10 cellular contexts compared by ENCODE assay signal in genomic region chr22:38266120-38266519, GRCh38. TPM values are rescaled to one million over a fixed set of nuclear protein-coding genes. Genes with fewer than 3 reads are reported as not detected.
DNase-seq lines count a peak whose midpoint lies in the region; ATAC-seq and TF ChIP-seq lines count a peak whose summit lies in the region.
"Had no signal": no experiment of that assay in that cellular context is flagged by ENCODE, and none has a peak within 500 bp of the region (broad histone marks: within the 10 kb centered on the region; RNA-seq: fewer than 3 reads in every experiment).

No MANE protein-coding gene starts in this region.

- TF ChIP-seq CTCF in natural killer cell (IDR thresholded peaks at IDR 0.05) (no peak), colonic mucosa (IDR thresholded peaks at IDR 0.05) (no peak)

- H3K9ac ChIP-seq in colonic mucosa (ENCODE audit: low read depth in 2 of 2, low read length in 2 of 2): no peak overlapping the region

- H3K36me3 Mint-ChIP-seq in stimulated activated naive CD8-positive, alpha-beta T cell treated with anti-CD3 and anti-CD28 coated beads, Interleukin-15, Interleukin-2, amounts not matched to agents 100 ng/mL and 50 ng/mL, for 24 hours (ENCODE audit: low read depth): peaks cover 4% of the 10 kb centered on the region
- H3K36me3 Mint-ChIP-seq in natural killer cell: no peaks in the 10 kb centered on the region

- no peaks in the 10 kb centered on the region for H3K9me3 Mint-ChIP-seq in stimulated activated naive CD8-positive, alpha-beta T cell treated with anti-CD3 and anti-CD28 coated beads, Interleukin-15, Interleukin-2, amounts not matched to agents 100 ng/mL and 50 ng/mL, for 24 hours
- no peaks in the 10 kb centered on the region for H3K9me3 Mint-ChIP-seq in stimulated activated naive CD8-positive, alpha-beta T cell treated with anti-CD3 and anti-CD28 coated beads, Interleukin-15, amount 100 ng/mL, for 72 hours
- no peaks in the 10 kb centered on the region for H3K9me3 Mint-ChIP-seq in natural killer cell

- H3K27ac ChIP-seq in caudate nucleus (ENCODE audit: low read depth, low read length): peak overlapping the region; percentile 19
- no peak overlapping the region for H3K27ac ChIP-seq in colonic mucosa
- H3K27ac ChIP-seq in SJCRH30: no peak overlapping the region
- H3K27ac ChIP-seq: brain microvascular endothelial cell had no signal

- no peak overlapping the region for H3K4me3 ChIP-seq in colonic mucosa
- H3K4me3 ChIP-seq in SJCRH30: no peak overlapping the region

- H3K4me1 ChIP-seq in colonic mucosa: peaks cover 15% of the 10 kb centered on the region
- H3K4me1 ChIP-seq in SJCRH30: peaks cover 7% of the 10 kb centered on the region

- H3K4me3 Mint-ChIP-seq in stimulated activated naive CD8-positive, alpha-beta T cell treated with anti-CD3 and anti-CD28 coated beads, Interleukin-15, Interleukin-2, amounts not matched to agents 100 ng/mL and 50 ng/mL, for 24 hours: no peak overlapping the region
- no peak overlapping the region for H3K4me3 Mint-ChIP-seq in stimulated activated naive CD8-positive, alpha-beta T cell treated with anti-CD3 and anti-CD28 coated beads, Interleukin-15, amount 100 ng/mL, for 72 hours
- no peak overlapping the region for H3K4me3 Mint-ChIP-seq in natural killer cell

- ATAC-seq in stimulated activated naive CD8-positive, alpha-beta T cell treated with anti-CD3 and anti-CD28 coated beads, Interleukin-15, amount 100 ng/mL, for 72 hours: no peak
- no peak for ATAC-seq in natural killer cell
- ATAC-seq in SK-N-SH treated with all-trans-retinoic acid at 6 μM for 48 hours: no peak

- no peaks in the 10 kb centered on the region for H3K27me3 ChIP-seq in colonic mucosa
- H3K27me3 ChIP-seq in SJCRH30: no peaks in the 10 kb centered on the region
- H3K27me3 ChIP-seq: brain microvascular endothelial cell had no signal

- H3K27ac Mint-ChIP-seq in stimulated activated naive CD8-positive, alpha-beta T cell treated with anti-CD3 and anti-CD28 coated beads, Interleukin-15, Interleukin-2, amounts not matched to agents 100 ng/mL and 50 ng/mL, for 24 hours: peak overlapping the region; percentile 76
- H3K27ac Mint-ChIP-seq in stimulated activated naive CD8-positive, alpha-beta T cell treated with anti-CD3 and anti-CD28 coated beads, Interleukin-15, amount 100 ng/mL, for 72 hours: peak overlapping the region in 1 of 2 donors; percentile 33
- H3K27ac Mint-ChIP-seq in natural killer cell: peak overlapping the region; percentile 82 to 92

- H3K9me3 ChIP-seq in colonic mucosa (no peaks in the 10 kb centered on the region), SJCRH30 (replicated peaks) (no peaks in the 10 kb centered on the region)

- H3K36me3 ChIP-seq in colonic mucosa: no peaks in the 10 kb centered on the region
- no peaks in the 10 kb centered on the region for H3K36me3 ChIP-seq in SJCRH30

- intact Hi-C loops in natural killer cell (cut with micrococcal nuclease) (loop anchor here (2.0 to 10.0 kb wide), 2 partner anchors 49 to 91 kb away; no protein-coding TSS in a partner anchor), colonic mucosa (cut with DNase I) (no loop called here)

- H3K4me1 Mint-ChIP-seq in stimulated activated naive CD8-positive, alpha-beta T cell treated with anti-CD3 and anti-CD28 coated beads, Interleukin-15, Interleukin-2, amounts not matched to agents 100 ng/mL and 50 ng/mL, for 24 hours (ENCODE audit: low read depth): peaks cover 60% of the 10 kb centered on the region
- peaks cover 79% of the 10 kb centered on the region for H3K4me1 Mint-ChIP-seq in stimulated activated naive CD8-positive, alpha-beta T cell treated with anti-CD3 and anti-CD28 coated beads, Interleukin-15, amount 100 ng/mL, for 72 hours
- peaks cover 67 to 82% of the 10 kb centered on the region in 2 donors for H3K4me1 Mint-ChIP-seq in natural killer cell

- H3K27me3 Mint-ChIP-seq in stimulated activated naive CD8-positive, alpha-beta T cell treated with anti-CD3 and anti-CD28 coated beads, Interleukin-15, Interleukin-2, amounts not matched to agents 100 ng/mL and 50 ng/mL, for 24 hours: no peaks in the 10 kb centered on the region
- H3K27me3 Mint-ChIP-seq in stimulated activated naive CD8-positive, alpha-beta T cell treated with anti-CD3 and anti-CD28 coated beads, Interleukin-15, amount 100 ng/mL, for 72 hours: no peaks in the 10 kb centered on the region
- H3K27me3 Mint-ChIP-seq in natural killer cell (ENCODE audit: low read depth in 2 of 2): no peaks in the 10 kb centered on the region

- DNase-seq in stimulated activated naive CD8-positive, alpha-beta T cell treated with anti-CD3 and anti-CD28 coated beads, Interleukin-15, amount 100 ng/mL, for 72 hours: no peak
- DNase-seq in caudate nucleus (lab: John Stamatoyannopoulos, UW) (no peak), natural killer cell (no peak), colonic mucosa (no peak), SJCRH30 (no peak), C1 segment of cervical spinal cord (lab: John Stamatoyannopoulos, UW) (no peak)
- DNase-seq: brain microvascular endothelial cell, NCI-H2171 had no signal

TF ChIP-seq in SK-N-SH treated with all-trans-retinoic acid at 6 μM for 48 hours, 23 proteins besides CTCF, POLR2A, EP300 and RAD21 (continues in another document):
- no peak for TF ChIP-seq ZC3H10 (CRISPR knock-in tag; IDR thresholded peaks at IDR 0.05)
- TF ChIP-seq CSDC2 (CRISPR knock-in tag; IDR thresholded peaks at IDR 0.05): no peak
- no peak for TF ChIP-seq ZNF565 (CRISPR knock-in tag; conservative IDR thresholded peaks at IDR 0.05; ENCODE audit: low read depth)
- TF ChIP-seq ESRRG (CRISPR knock-in tag; IDR thresholded peaks at IDR 0.05): no peak
- TF ChIP-seq RARB (CRISPR knock-in tag; IDR thresholded peaks at IDR 0.05): no peak
- no peak for TF ChIP-seq ZFP3 (CRISPR knock-in tag; IDR thresholded peaks at IDR 0.05)
- no peak for TF ChIP-seq TOX (CRISPR knock-in tag; IDR thresholded peaks at IDR 0.05; ENCODE audit: borderline replicate concordance)
- TF ChIP-seq SNAI2 (CRISPR knock-in tag; IDR thresholded peaks at IDR 0.05): no peak
- no peak for TF ChIP-seq PATZ1 (CRISPR knock-in tag; IDR thresholded peaks at IDR 0.05; ENCODE audit: borderline replicate concordance)
- TF ChIP-seq POU6F1 (CRISPR knock-in tag; IDR thresholded peaks at IDR 0.05; ENCODE audit: borderline replicate concordance, low read depth): no peak
- TF ChIP-seq CSRNP3 (CRISPR knock-in tag; IDR thresholded peaks at IDR 0.05): no peak
- no peak for TF ChIP-seq BACH2 (CRISPR knock-in tag; IDR thresholded peaks at IDR 0.05; ENCODE audit: borderline replicate concordance)
- no peak for TF ChIP-seq ZNF70 (CRISPR knock-in tag; IDR thresholded peaks at IDR 0.05)
- TF ChIP-seq GLIS3 (CRISPR knock-in tag; IDR thresholded peaks at IDR 0.05): no peak

RNA-seq across cellular contexts. Expression of gene TMEM184B, which starts 6.7 kb away (rescaled TPM):
- total RNA-seq in natural killer cell: 10 to 100 TPM; 58.1 to 72.5 (median 68.6) TPM
- total RNA-seq in colonic mucosa: 10 to 100 TPM; 58.8 to 61.6 TPM
- 16.9 and 18.7 TPM in 2 replicates for total RNA-seq in SJCRH30 (2014; rRNA removed; shearing (Covaris generic))

RNA-seq across cellular contexts. Expression of gene CSNK1E, which starts 51.1 kb away (rescaled TPM):
- total RNA-seq in natural killer cell (100 to 1,000 TPM; 126 to 178 (median 149) TPM), colonic mucosa (10 to 100 TPM; 97.0 to 97.2 TPM)
- 142 and 143 TPM in 2 replicates for total RNA-seq in SJCRH30 (2014; rRNA removed; shearing (Covaris generic))
